Comparison of ENCODE assay signal across 13 cellular contexts in genomic region chr12:75982974-75983660, GRCh38. TPM values are rescaled to one million over a fixed set of nuclear protein-coding genes. Genes with fewer than 3 reads are reported as not detected.
A peak's percentile ranks its signal among the peaks of the same experiment; 100 is the strongest.
DNase-seq lines count a peak whose midpoint lies in the region; ATAC-seq and TF ChIP-seq lines count a peak whose summit lies in the region.
"Had no signal": no experiment of that assay in that cellular context is flagged by ENCODE, and none has a peak within 500 bp of the region (broad histone marks: within the 10 kb centered on the region; RNA-seq: fewer than 3 reads in every experiment).

No MANE protein-coding gene starts in this region.

- H3K9me3 Mint-ChIP-seq in activated CD8-positive, alpha-beta T cell treated with anti-CD3 and anti-CD28 coated beads for 36 hours, result peaks cover 6% of the 10 kb centered on the region
- H3K9me3 Mint-ChIP-seq in activated CD8-positive, alpha-beta T cell treated with anti-CD3 and anti-CD28 coated beads, Interleukin-2, amount 10 ng/mL, durations not matched to agents 7 days and 5 days (ENCODE audit: insufficient read depth), result peaks cover 1% of the 10 kb centered on the region
- H3K9me3 Mint-ChIP-seq in activated T-helper 1 cell treated with anti-CD3 and anti-CD28 coated beads, Interleukin-12 subunit alpha, Interleukin-12 subunit beta, Interleukin-2, Interleukin-4 antibody, amounts not matched to agents 30 ng/mL and 10 ng/mL and 1 ng/mL, durations not matched to agents 14 hours and 24 hours and 36 hours, result peaks cover 1% of the 10 kb centered on the region

- CTCF ChIA-PET in activated CD8-positive, alpha-beta T cell treated with anti-CD3 and anti-CD28 coated beads for 36 hours (lab: Charles Lee), result no interaction called here
- CTCF ChIA-PET in activated CD8-positive, alpha-beta T cell treated with anti-CD3 and anti-CD28 coated beads, Interleukin-2, amount 10 ng/mL, durations not matched to agents 7 days and 5 days (lab: Charles Lee), result interaction anchor here (1.2 kb wide), 1 partner anchor 48 kb away, joined by 3 read pairs; no protein-coding TSS in a partner anchor

- H3K27ac Mint-ChIP-seq in activated CD8-positive, alpha-beta T cell treated with anti-CD3 and anti-CD28 coated beads for 36 hours, result peak overlapping the region; percentile 37
- H3K27ac Mint-ChIP-seq in activated CD8-positive, alpha-beta T cell treated with anti-CD3 and anti-CD28 coated beads, Interleukin-2, amount 10 ng/mL, durations not matched to agents 7 days and 5 days, result no peak overlapping the region
- H3K27ac Mint-ChIP-seq in activated T-helper 1 cell treated with anti-CD3 and anti-CD28 coated beads, Interleukin-12 subunit alpha, Interleukin-12 subunit beta, Interleukin-2, Interleukin-4 antibody, amounts not matched to agents 30 ng/mL and 10 ng/mL and 1 ng/mL, durations not matched to agents 14 hours and 24 hours and 36 hours, result peak overlapping the region; percentile 32

- peaks cover 78% of the 10 kb centered on the region for H3K4me1 Mint-ChIP-seq in activated CD8-positive, alpha-beta T cell treated with anti-CD3 and anti-CD28 coated beads for 36 hours (ENCODE audit: low read depth)
- H3K4me1 Mint-ChIP-seq in activated CD8-positive, alpha-beta T cell treated with anti-CD3 and anti-CD28 coated beads, Interleukin-2, amount 10 ng/mL, durations not matched to agents 7 days and 5 days (ENCODE audit: low read depth), result peaks cover 55% of the 10 kb centered on the region
- H3K4me1 Mint-ChIP-seq in activated T-helper 1 cell treated with anti-CD3 and anti-CD28 coated beads, Interleukin-12 subunit alpha, Interleukin-12 subunit beta, Interleukin-2, Interleukin-4 antibody, amounts not matched to agents 30 ng/mL and 10 ng/mL and 1 ng/mL, durations not matched to agents 14 hours and 24 hours and 36 hours (ENCODE audit: low read depth), result peaks cover 81% of the 10 kb centered on the region

- H3K27me3 Mint-ChIP-seq in activated CD8-positive, alpha-beta T cell treated with anti-CD3 and anti-CD28 coated beads for 36 hours, result no peaks in the 10 kb centered on the region
- no peaks in the 10 kb centered on the region for H3K27me3 Mint-ChIP-seq in activated CD8-positive, alpha-beta T cell treated with anti-CD3 and anti-CD28 coated beads, Interleukin-2, amount 10 ng/mL, durations not matched to agents 7 days and 5 days (ENCODE audit: low read depth)
- no peaks in the 10 kb centered on the region for H3K27me3 Mint-ChIP-seq in activated T-helper 1 cell treated with anti-CD3 and anti-CD28 coated beads, Interleukin-12 subunit alpha, Interleukin-12 subunit beta, Interleukin-2, Interleukin-4 antibody, amounts not matched to agents 30 ng/mL and 10 ng/mL and 1 ng/mL, durations not matched to agents 14 hours and 24 hours and 36 hours (ENCODE audit: insufficient read depth)

- intact Hi-C loops in activated CD8-positive, alpha-beta T cell treated with anti-CD3 and anti-CD28 coated beads for 36 hours (cut with micrococcal nuclease), result no loop called here
- intact Hi-C loops in activated T-helper 1 cell treated with anti-CD3 and anti-CD28 coated beads, Interleukin-12 subunit alpha, Interleukin-12 subunit beta, Interleukin-2, Interleukin-4 antibody, amounts not matched to agents 30 ng/mL and 10 ng/mL and 1 ng/mL, durations not matched to agents 14 hours and 24 hours and 36 hours (cut with micrococcal nuclease), result no loop called here

- H3K4me1 ChIP-seq in right atrium auricular region, result peaks cover 0 to 33% of the 10 kb centered on the region in 2 donors
- H3K4me1 ChIP-seq in thoracic aorta (ENCODE audit: control insufficient read depth in 1 of 2, low read depth in 2 of 2), result peaks cover 17 to 41% of the 10 kb centered on the region in 2 donors
- H3K4me1 ChIP-seq: uterus had no signal

- no peak overlapping the region for H3K4me3 Mint-ChIP-seq in activated CD8-positive, alpha-beta T cell treated with anti-CD3 and anti-CD28 coated beads for 36 hours
- H3K4me3 Mint-ChIP-seq in activated CD8-positive, alpha-beta T cell treated with anti-CD3 and anti-CD28 coated beads, Interleukin-2, amount 10 ng/mL, durations not matched to agents 7 days and 5 days, result no peak overlapping the region
- no peak overlapping the region for H3K4me3 Mint-ChIP-seq in activated T-helper 1 cell treated with anti-CD3 and anti-CD28 coated beads, Interleukin-12 subunit alpha, Interleukin-12 subunit beta, Interleukin-2, Interleukin-4 antibody, amounts not matched to agents 30 ng/mL and 10 ng/mL and 1 ng/mL, durations not matched to agents 14 hours and 24 hours and 36 hours

- H3K27ac ChIP-seq in right atrium auricular region (peak overlapping the region; percentile 45 to 47), thoracic aorta (peak overlapping the region; percentile 9 to 16)
- H3K27ac ChIP-seq: foreskin keratinocyte had no signal

- H3K27me3 ChIP-seq in right atrium auricular region (no peaks in the 10 kb centered on the region), thoracic aorta (replicated peaks; ENCODE audit: insufficient read depth) (no peaks in the 10 kb centered on the region)
- H3K27me3 ChIP-seq: foreskin keratinocyte, uterus had no signal

- no peak for TF ChIP-seq CTCF in activated CD8-positive, alpha-beta T cell treated with anti-CD3 and anti-CD28 coated beads for 36 hours (IDR thresholded peaks at IDR 0.05)
- TF ChIP-seq CTCF in right atrium auricular region (IDR thresholded peaks at IDR 0.05) (no peak), thoracic aorta (IDR thresholded peaks at IDR 0.05) (no peak)

- no peak for DNase-seq in activated CD8-positive, alpha-beta T cell treated with anti-CD3 and anti-CD28 coated beads for 36 hours
- DNase-seq in activated CD8-positive, alpha-beta T cell treated with anti-CD3 and anti-CD28 coated beads, Interleukin-2, amount 10 ng/mL, durations not matched to agents 7 days and 5 days, result no peak
- DNase-seq in activated T-helper 1 cell treated with anti-CD3 and anti-CD28 coated beads, Interleukin-12 subunit alpha, Interleukin-12 subunit beta, Interleukin-2, Interleukin-4 antibody, amounts not matched to agents 30 ng/mL and 10 ng/mL and 1 ng/mL, durations not matched to agents 14 hours and 24 hours and 36 hours (ENCODE audit: low spot score), result no peak
- DNase-seq in right atrium auricular region (ENCODE audit: low spot score) (no peak), thoracic aorta (ENCODE audit: low spot score) (no peak), OCI-M1 (lab: John Stamatoyannopoulos, UW) (no peak), anterior cingulate cortex (lab: John Stamatoyannopoulos, UW) (no peak)
- DNase-seq in activated CD8-positive, alpha-beta memory T cell treated with anti-CD3 and anti-CD28 coated beads for 24 hours, result no peak
- DNase-seq: foreskin keratinocyte; MM.1S; stimulated activated CD4-positive, alpha-beta T cell treated with anti-CD3 and anti-CD28 coated beads, Interleukin-4, amount 100 ng/mL, for 24 hours; uterus had no signal

- H3K36me3 Mint-ChIP-seq in activated CD8-positive, alpha-beta T cell treated with anti-CD3 and anti-CD28 coated beads for 36 hours (ENCODE audit: low read depth), result peaks cover 3% of the 10 kb centered on the region
- peaks cover 5% of the 10 kb centered on the region for H3K36me3 Mint-ChIP-seq in activated CD8-positive, alpha-beta T cell treated with anti-CD3 and anti-CD28 coated beads, Interleukin-2, amount 10 ng/mL, durations not matched to agents 7 days and 5 days (ENCODE audit: low read depth)
- H3K36me3 Mint-ChIP-seq in activated T-helper 1 cell treated with anti-CD3 and anti-CD28 coated beads, Interleukin-12 subunit alpha, Interleukin-12 subunit beta, Interleukin-2, Interleukin-4 antibody, amounts not matched to agents 30 ng/mL and 10 ng/mL and 1 ng/mL, durations not matched to agents 14 hours and 24 hours and 36 hours (ENCODE audit: low read depth), result peaks cover 2% of the 10 kb centered on the region

- POLR2A ChIA-PET in activated CD8-positive, alpha-beta T cell treated with anti-CD3 and anti-CD28 coated beads for 36 hours (lab: Charles Lee), result no interaction called here
- POLR2A ChIA-PET in activated CD8-positive, alpha-beta T cell treated with anti-CD3 and anti-CD28 coated beads, Interleukin-2, amount 10 ng/mL, durations not matched to agents 7 days and 5 days (lab: Charles Lee), result interaction anchor here (1.4 kb wide), 1 partner anchor 49 kb away, joined by 4 read pairs; the partner anchor contains the start of gene PHLDA1

- no peaks in the 10 kb centered on the region for H3K36me3 ChIP-seq in right atrium auricular region
- no peaks in the 10 kb centered on the region for H3K36me3 ChIP-seq in thoracic aorta
- H3K36me3 ChIP-seq: uterus had no signal

- H3K4me3 ChIP-seq in right atrium auricular region (peak overlapping the region in 1 of 2 donors; percentile 31), thoracic aorta (peak overlapping the region; percentile 70)
- H3K4me3 ChIP-seq: uterus had no signal

- no peak for ATAC-seq in activated CD8-positive, alpha-beta T cell treated with anti-CD3 and anti-CD28 coated beads for 36 hours
- ATAC-seq in activated CD8-positive, alpha-beta T cell treated with anti-CD3 and anti-CD28 coated beads, Interleukin-2, amount 10 ng/mL, durations not matched to agents 7 days and 5 days, result no peak
- ATAC-seq in thoracic aorta (ENCODE audit: insufficient number of reproducible peaks, low FRiP score, low read depth), result no peak
- ATAC-seq: activated CD4-positive, CD25-positive, alpha-beta regulatory T cell treated with anti-CD3 and anti-CD28 coated beads, Interleukin-2, amount 50 U/mL, for 24 hours; foreskin keratinocyte had no signal

- H3K9me3 ChIP-seq in right atrium auricular region (peaks cover 0 to 5% of the 10 kb centered on the region in 2 donors), thoracic aorta (no peaks in the 10 kb centered on the region)
- H3K9me3 ChIP-seq: uterus had no signal

RNA-seq across cellular contexts. Expression of gene PHLDA1, which starts 48.5 kb away (rescaled TPM):
- total RNA-seq in activated CD8-positive, alpha-beta T cell treated with anti-CD3 and anti-CD28 coated beads for 36 hours, result 10 to 100 TPM; 33.9 to 35.0 TPM
- total RNA-seq in activated CD8-positive, alpha-beta T cell treated with anti-CD3 and anti-CD28 coated beads, Interleukin-2, amount 10 ng/mL, durations not matched to agents 7 days and 5 days, result 1 to 10 TPM; 5.6 to 6.1 TPM
- 88.9 and 91.5 TPM in 2 replicates for total RNA-seq in activated T-helper 1 cell treated with anti-CD3 and anti-CD28 coated beads, Interleukin-12 subunit alpha, Interleukin-12 subunit beta, Interleukin-2, Interleukin-4 antibody, amounts not matched to agents 30 ng/mL and 10 ng/mL and 1 ng/mL, durations not matched to agents 14 hours and 24 hours and 36 hours
- 10 to 100 TPM in 1 of 2 donors, 1 to 10 TPM in 1; 6.7 to 22.2 TPM for total RNA-seq in right atrium auricular region
- total RNA-seq in thoracic aorta, result 10 to 100 TPM; 27.3 to 35.3 TPM
